Comparison of ENCODE assay signal across 8 cellular contexts in genomic region chr9:105191508-105192118, GRCh38. TPM values are rescaled to one million over a fixed set of nuclear protein-coding genes. Genes with fewer than 3 reads are reported as not detected.
DNase-seq lines count a peak whose midpoint lies in the region; FAIRE-seq and TF ChIP-seq lines count a peak whose summit lies in the region.

No MANE protein-coding gene starts in this region.

- H3K4me3 ChIP-seq in AG10803 (ENCODE audit: low read length) = no peak overlapping the region
- no peak overlapping the region for H3K4me3 ChIP-seq in epithelial cell of esophagus (ENCODE audit: low read length)
- H3K4me3 ChIP-seq in transverse colon = no peak overlapping the region

- no peak for FAIRE-seq in RCC 7860 (lab: Jason Lieb, UNC)

- H3K27me3 Mint-ChIP-seq in chondrocyte (ENCODE audit: low read depth) = peaks cover 3% of the 10 kb centered on the region
- H3K27me3 Mint-ChIP-seq in type B pancreatic cell = no peaks in the 10 kb centered on the region

- H3K36me3 Mint-ChIP-seq in chondrocyte (ENCODE audit: low read depth) = peaks cover under 1% of the 10 kb centered on the region
- H3K36me3 Mint-ChIP-seq in type B pancreatic cell = no peaks in the 10 kb centered on the region

- no peaks in the 10 kb centered on the region for H3K9me3 Mint-ChIP-seq in chondrocyte (ENCODE audit: low read depth)
- H3K9me3 Mint-ChIP-seq in type B pancreatic cell = peaks cover under 1% of the 10 kb centered on the region

- H3K4me1 Mint-ChIP-seq in chondrocyte (ENCODE audit: low read depth) (peaks cover 16% of the 10 kb centered on the region), type B pancreatic cell (ENCODE audit: unreplicated experiment) (no peaks in the 10 kb centered on the region)

- peak; percentile 19 for DNase-seq in AG10803 (ENCODE audit: low read depth)
- DNase-seq in GM20000 (ENCODE audit: low spot score) = peak; percentile 31
- peak; percentile 60 for DNase-seq in HuH-7.5 (ENCODE audit: low spot score)
- peak; percentile 18 for DNase-seq in epithelial cell of esophagus (ENCODE audit: low read depth)
- no peak for DNase-seq in RCC 7860 (ENCODE audit: low spot score)
- no peak for DNase-seq in chondrocyte (ENCODE audit: low spot score)
- no peak for DNase-seq in type B pancreatic cell (ENCODE audit: extremely low spot score, unreplicated experiment)
- no peak for DNase-seq in transverse colon

- intact Hi-C loops in transverse colon (cut with DNase I; ENCODE audit: low total_unique reads) = no loop called here

- H3K27ac ChIP-seq in transverse colon = no peak overlapping the region

- no peak overlapping the region for H3K27ac Mint-ChIP-seq in chondrocyte (ENCODE audit: unreplicated experiment)
- no peak overlapping the region for H3K27ac Mint-ChIP-seq in type B pancreatic cell

- TF ChIP-seq CTCF in AG10803 (conservative IDR thresholded peaks at IDR 0.05; ENCODE audit: low read length) (no peak), GM20000 (IDR thresholded peaks at IDR 0.05; ENCODE audit: extremely low read depth, missing control alignments) (no peak), epithelial cell of esophagus (IDR thresholded peaks at IDR 0.05; ENCODE audit: insufficient read depth, low read depth, low read length, missing control alignments) (no peak), chondrocyte (IDR thresholded peaks at IDR 0.05) (no peak), type B pancreatic cell (conservative IDR thresholded peaks at IDR 0.05) (no peak), transverse colon (IDR thresholded peaks at IDR 0.05) (no peak)

- H3K9me3 ChIP-seq in transverse colon = no peaks in the 10 kb centered on the region

- 78 to 79% methylated on average over 9 to 10 of the region's 10 CpGs for WGBS in transverse colon (ENCODE audit: low coverage in 1 of 2), 2 donors

- no peak overlapping the region for H3K4me3 Mint-ChIP-seq in chondrocyte (ENCODE audit: unreplicated experiment)
- no peak overlapping the region for H3K4me3 Mint-ChIP-seq in type B pancreatic cell

- in situ Hi-C loops in transverse colon (cut with MboI; ENCODE audit: low pct_ligation_motif_present in 1 of 4, low pct_unique_long_range_greater_than_20kb in 1 of 4, low sequenced_read_pairs in 3 of 4) = no loop called here

- H3K27me3 ChIP-seq in transverse colon = no peaks in the 10 kb centered on the region

- TF ChIP-seq EP300 in transverse colon (IDR thresholded peaks at IDR 0.05; ENCODE audit: low read depth) = no peak

- no peaks in the 10 kb centered on the region for H3K4me1 ChIP-seq in transverse colon

- no peaks in the 10 kb centered on the region for H3K36me3 ChIP-seq in transverse colon

- no peak for TF ChIP-seq POLR2A in transverse colon (IDR thresholded peaks at IDR 0.05)

RNA-seq across cellular contexts. Expression of gene SLC44A1, which starts 52.8 kb away (rescaled TPM):
- total RNA-seq in chondrocyte (17.1 to 34.5 TPM (median 18.6 TPM) in 3 replicates), type B pancreatic cell (ENCODE audit: low replicate concordance) (47.2 and 130 TPM in 2 replicates), transverse colon (10 to 100 TPM; 39.3 to 94.1 (median 58.3) TPM)

Comparison
In these comparisons a context has a peak if more than half of its experiments do, and no peak if none do; other contexts are left out.
1. DNase-seq: peak in AG10803 (single experiment), GM20000 (single experiment), HuH-7.5 (single experiment) and epithelial cell of esophagus (single experiment); none in RCC 7860 (single experiment), chondrocyte (single experiment), type B pancreatic cell (single experiment) and transverse colon (single experiment).